In genomic region chr9:110835859-110836271, GRCh38 we compare ENCODE assay signal across 19 cellular contexts.
DNase-seq lines count a peak whose midpoint lies in the region; ATAC-seq and TF ChIP-seq lines count a peak whose summit lies in the region.
"Had no signal": no experiment of that assay in that cellular context is flagged by ENCODE, and none has a peak within 500 bp of the region (broad histone marks: within the 10 kb centered on the region; RNA-seq: fewer than 3 reads in every experiment).

No MANE protein-coding gene starts in this region.

- H3K4ac ChIP-seq in trophoblast cell (ENCODE audit: low read depth, low read length): no peak overlapping the region

- H2AFZ ChIP-seq in PC-3 (ENCODE audit: low read length): no peak overlapping the region
- no peak overlapping the region for H2AFZ ChIP-seq in trophoblast cell (ENCODE audit: insufficient read depth, low read length, poor library complexity)

- H3K27ac ChIP-seq in PC-3 (ENCODE audit: low read length) (peak overlapping the region; percentile 60), epithelial cell of prostate (peak overlapping the region; percentile 24), trophoblast cell (ENCODE audit: low read depth, low read length) (peak overlapping the region; percentile 45)
- H3K27ac ChIP-seq: prostate gland, uterus had no signal

- no peak overlapping the region for H2BK5ac ChIP-seq in trophoblast cell (ENCODE audit: low read depth, low read length, poor library complexity)

- H3K4me1 ChIP-seq in PC-3 (ENCODE audit: insufficient read depth, low read length) (peaks cover 27% of the 10 kb centered on the region), trophoblast cell (ENCODE audit: control insufficient read depth in 1 of 2, insufficient read depth in 2 of 2, low read length in 2 of 2) (peaks cover 0 to 3% of the 10 kb centered on the region in 2 experiments)
- H3K4me1 ChIP-seq: BE2C, prostate gland, uterus had no signal

- peak; percentile 58 for ATAC-seq in PC-3
- no peak for ATAC-seq in HG02852 (IDR thresholded peaks at IDR 0.05; ENCODE audit: unreplicated experiment)
- ATAC-seq in HG02970 (IDR thresholded peaks at IDR 0.05; ENCODE audit: low FRiP score, unreplicated experiment): no peak
- ATAC-seq: stimulated activated naive CD8-positive, alpha-beta T cell treated with anti-CD3 and anti-CD28 coated beads, Interleukin-15, Interleukin-2, amounts not matched to agents 100 U/mL and 50 U/mL, for 24 hours; WTC11 had no signal

- intact Hi-C loops in PC-3 (cut with micrococcal nuclease): no loop called here

- no peak overlapping the region for H3K4me3 ChIP-seq in PC-3 (ENCODE audit: low read length)
- no peak overlapping the region for H3K4me3 ChIP-seq in trophoblast cell (ENCODE audit: low read depth, low read length)
- H3K4me3 ChIP-seq: MG63, prostate gland, uterus had no signal

- no peak for TF ChIP-seq CTCF in PC-3 (conservative IDR thresholded peaks at IDR 0.05; ENCODE audit: low read depth, low read length)

- no peaks in the 10 kb centered on the region for H3K27me3 ChIP-seq in PC-3 (ENCODE audit: low read length)
- H3K27me3 ChIP-seq in trophoblast cell (ENCODE audit: insufficient read depth, low read length): no peaks in the 10 kb centered on the region
- H3K27me3 ChIP-seq: BE2C, MG63, uterus had no signal

- no peak overlapping the region for H2BK120ac ChIP-seq in trophoblast cell (ENCODE audit: insufficient read depth, low read length, poor library complexity)

- H4K12ac ChIP-seq in trophoblast cell (ENCODE audit: low read depth, low read length): no peak overlapping the region

- no peak overlapping the region for H3K14ac ChIP-seq in trophoblast cell (ENCODE audit: low read length)

- no peak overlapping the region for H3K23ac ChIP-seq in trophoblast cell (ENCODE audit: low read length)

- TSS peak; percentile 90 for BruUV-seq in PC-3 (replicated peaks; lab: Mats Ljungman, UMichigan)

- H3K9me3 ChIP-seq in PC-3 (ENCODE audit: low read length): no peaks in the 10 kb centered on the region
- no peaks in the 10 kb centered on the region for H3K9me3 ChIP-seq in trophoblast cell (ENCODE audit: insufficient read depth, low read depth, low read length)
- H3K9me3 ChIP-seq: BE2C, MG63, prostate gland, uterus had no signal

- no peaks in the 10 kb centered on the region for H4K20me1 ChIP-seq in PC-3 (ENCODE audit: low read length)

- POLR2A ChIA-PET in PC-3 (lab: Charles Lee; ENCODE audit: unreplicated experiment): no interaction called here

- peak; percentile 39 for DNase-seq in Daoy (ENCODE audit: low read depth)
- no peak for DNase-seq in PC-3
- no peak for DNase-seq in epithelial cell of prostate (ENCODE audit: low read depth, low spot score)
- DNase-seq in trophoblast cell: no peak
- no peak for DNase-seq in activated effector memory CD4-positive, alpha-beta T cell treated with Interleukin-2 at 50 U/mL for 16 hours
- no peak for DNase-seq in NCI-H2029 (lab: John Stamatoyannopoulos, UW)
- DNase-seq: activated CD8-positive, alpha-beta memory T cell treated with anti-CD3 and anti-CD28 coated beads for 24 hours; amygdala; BE2C; DMS 273 treated with DMSO at 0.1 percent for 48 hours; MG63; NCI-H187 treated with DMSO at 0.1 percent for 48 hours; NCI-H524 treated with DMSO at 0.1 percent for 48 hours; stimulated activated naive CD8-positive, alpha-beta T cell treated with anti-CD3 and anti-CD28 coated beads, Interleukin-15, Interleukin-2, amounts not matched to agents 100 U/mL and 50 U/mL, for 24 hours; uterus had no signal

- CTCF ChIA-PET in PC-3 (lab: Charles Lee): no interaction called here

- no peak overlapping the region for H3K18ac ChIP-seq in trophoblast cell (ENCODE audit: low read length)

- no peaks in the 10 kb centered on the region for H3K36me3 ChIP-seq in PC-3 (ENCODE audit: low read depth, low read length)
- no peaks in the 10 kb centered on the region for H3K36me3 ChIP-seq in trophoblast cell (ENCODE audit: control insufficient read depth in 1 of 2, insufficient read depth in 2 of 2, low read length in 2 of 2)
- H3K36me3 ChIP-seq: BE2C, prostate gland, uterus had no signal

- no peaks in the 10 kb centered on the region for H3F3A ChIP-seq in PC-3 (ENCODE audit: low read length, unreplicated experiment)

- H3K79me1 ChIP-seq in trophoblast cell (ENCODE audit: low read length): peaks cover 2% of the 10 kb centered on the region

- H3K79me2 ChIP-seq in PC-3 (ENCODE audit: low read length): no peaks in the 10 kb centered on the region
- H3K79me2 ChIP-seq in trophoblast cell (ENCODE audit: control insufficient read depth, insufficient read depth, low read length, poor library complexity): no peaks in the 10 kb centered on the region

- no peak overlapping the region for H3K9ac ChIP-seq in PC-3 (ENCODE audit: low read length)
- no peak overlapping the region for H3K9ac ChIP-seq in trophoblast cell (ENCODE audit: low read length)

- H3K9me2 ChIP-seq in PC-3 (replicated peaks; ENCODE audit: low read length): no peaks in the 10 kb centered on the region

- peak overlapping the region; percentile 46 for H3K4me2 ChIP-seq in PC-3 (ENCODE audit: low read length)
- peak overlapping the region; percentile 29 for H3K4me2 ChIP-seq in trophoblast cell (ENCODE audit: low read length)

- H2BK12ac ChIP-seq in trophoblast cell (ENCODE audit: low read length): no peak overlapping the region

- no CpG with 5 or more reads among the region's 1 CpG for WGBS in trophoblast cell (ENCODE audit: extremely low coverage, insufficient coverage, insufficient read length)

- no peak overlapping the region for H4K91ac ChIP-seq in trophoblast cell (ENCODE audit: low read depth, low read length)

- H4K8ac ChIP-seq in trophoblast cell (ENCODE audit: low read depth, low read length): no peak overlapping the region

- no peak overlapping the region for H2AK5ac ChIP-seq in trophoblast cell (ENCODE audit: low read length)
